2 cellular contexts compared by ENCODE assay signal in the genomic region with DNA sequence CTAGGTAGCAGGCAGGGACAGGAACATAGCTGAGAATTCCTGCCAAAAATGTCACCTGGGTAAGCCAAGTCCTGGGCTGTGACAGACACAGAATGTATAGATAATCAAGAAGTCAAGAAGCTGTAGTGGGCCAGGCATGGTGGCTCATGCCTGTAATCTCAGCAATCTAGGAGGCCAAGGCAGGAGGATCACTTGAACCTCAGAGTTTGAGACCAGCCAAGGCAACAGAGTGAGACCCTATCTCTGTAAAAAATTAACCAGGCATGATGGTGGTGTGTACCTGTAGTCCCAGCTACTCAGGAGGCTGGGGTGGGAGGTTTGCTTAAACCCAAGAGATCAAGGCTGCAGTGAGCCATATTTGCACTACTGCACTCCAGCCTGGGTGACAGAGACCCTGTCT.
TF ChIP-seq lines count a peak whose summit lies in the region.

No MANE protein-coding gene starts in this region.

TF ChIP-seq in HepG2, 621 proteins besides CTCF, POLR2A, EP300 and RAD21 (continued from another document and continues in another):
- no peak for TF ChIP-seq ZNF510 (CRISPR knock-in tag; IDR thresholded peaks at IDR 0.05; ENCODE audit: low read depth)
- TF ChIP-seq YY1 (IDR thresholded peaks at IDR 0.05; ENCODE audit: insufficient read depth, insufficient replicate concordance, low read depth, low read length): no peak
- TF ChIP-seq FOXP1 (IDR thresholded peaks at IDR 0.05): no peak
- no peak for TF ChIP-seq FOXP1 (CRISPR knock-in tag; IDR thresholded peaks at IDR 0.05)
- TF ChIP-seq DNMT1 (CRISPR knock-in tag; IDR thresholded peaks at IDR 0.05): no peak
- TF ChIP-seq ZNF124 (CRISPR knock-in tag; IDR thresholded peaks at IDR 0.05): no peak
- TF ChIP-seq ZFP36 (IDR thresholded peaks at IDR 0.05; ENCODE audit: borderline replicate concordance, low read depth, low read length, partially characterized antibody): no peak
- TF ChIP-seq, protein P1, sequence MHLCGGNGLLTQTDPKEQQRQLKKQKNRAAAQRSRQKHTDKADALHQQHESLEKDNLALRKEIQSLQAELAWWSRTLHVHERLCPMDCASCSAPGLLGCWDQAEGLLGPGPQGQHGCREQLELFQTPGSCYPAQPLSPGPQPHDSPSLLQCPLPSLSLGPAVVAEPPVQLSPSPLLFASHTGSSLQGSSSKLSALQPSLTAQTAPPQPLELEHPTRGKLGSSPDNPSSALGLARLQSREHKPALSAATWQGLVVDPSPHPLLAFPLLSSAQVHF (CRISPR knock-in tag; IDR thresholded peaks at IDR 0.05): no peak
- TF ChIP-seq ELF1 (CRISPR knock-in tag; IDR thresholded peaks at IDR 0.05): no peak
- peak; percentile 61; the same call in 1 of the 2 replicates for TF ChIP-seq ADNP (CRISPR knock-in tag; IDR thresholded peaks at IDR 0.05)
- TF ChIP-seq MED8 (CRISPR knock-in tag; IDR thresholded peaks at IDR 0.05; ENCODE audit: insufficient replicate concordance): no peak
- TF ChIP-seq IRX3 (CRISPR knock-in tag; IDR thresholded peaks at IDR 0.05; ENCODE audit: borderline replicate concordance, low read depth): no peak
- no peak for TF ChIP-seq MED13 (CRISPR knock-in tag; IDR thresholded peaks at IDR 0.05)
- TF ChIP-seq, protein P2, sequence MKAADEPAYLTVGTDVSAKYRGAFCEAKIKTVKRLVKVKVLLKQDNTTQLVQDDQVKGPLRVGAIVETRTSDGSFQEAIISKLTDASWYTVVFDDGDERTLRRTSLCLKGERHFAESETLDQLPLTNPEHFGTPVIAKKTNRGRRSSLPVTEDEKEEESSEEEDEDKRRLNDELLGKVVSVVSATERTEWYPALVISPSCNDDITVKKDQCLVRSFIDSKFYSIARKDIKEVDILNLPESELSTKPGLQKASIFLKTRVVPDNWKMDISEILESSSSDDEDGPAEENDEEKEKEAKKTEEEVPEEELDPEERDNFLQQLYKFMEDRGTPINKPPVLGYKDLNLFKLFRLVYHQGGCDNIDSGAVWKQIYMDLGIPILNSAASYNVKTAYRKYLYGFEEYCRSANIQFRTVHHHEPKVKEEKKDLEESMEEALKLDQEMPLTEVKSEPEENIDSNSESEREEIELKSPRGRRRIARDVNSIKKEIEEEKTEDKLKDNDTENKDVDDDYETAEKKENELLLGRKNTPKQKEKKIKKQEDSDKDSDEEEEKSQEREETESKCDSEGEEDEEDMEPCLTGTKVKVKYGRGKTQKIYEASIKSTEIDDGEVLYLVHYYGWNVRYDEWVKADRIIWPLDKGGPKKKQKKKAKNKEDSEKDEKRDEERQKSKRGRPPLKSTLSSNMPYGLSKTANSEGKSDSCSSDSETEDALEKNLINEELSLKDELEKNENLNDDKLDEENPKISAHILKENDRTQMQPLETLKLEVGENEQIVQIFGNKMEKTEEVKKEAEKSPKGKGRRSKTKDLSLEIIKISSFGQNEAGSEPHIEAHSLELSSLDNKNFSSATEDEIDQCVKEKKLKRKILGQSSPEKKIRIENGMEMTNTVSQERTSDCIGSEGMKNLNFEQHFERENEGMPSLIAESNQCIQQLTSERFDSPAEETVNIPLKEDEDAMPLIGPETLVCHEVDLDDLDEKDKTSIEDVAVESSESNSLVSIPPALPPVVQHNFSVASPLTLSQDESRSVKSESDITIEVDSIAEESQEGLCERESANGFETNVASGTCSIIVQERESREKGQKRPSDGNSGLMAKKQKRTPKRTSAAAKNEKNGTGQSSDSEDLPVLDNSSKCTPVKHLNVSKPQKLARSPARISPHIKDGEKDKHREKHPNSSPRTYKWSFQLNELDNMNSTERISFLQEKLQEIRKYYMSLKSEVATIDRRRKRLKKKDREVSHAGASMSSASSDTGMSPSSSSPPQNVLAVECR (CRISPR knock-in tag; IDR thresholded peaks at IDR 0.05; ENCODE audit: borderline replicate concordance): no peak
- no peak for TF ChIP-seq SOX6 (IDR thresholded peaks at IDR 0.05)
- TF ChIP-seq SOX6 (CRISPR knock-in tag; IDR thresholded peaks at IDR 0.05): no peak
- TF ChIP-seq CEBPB (IDR thresholded peaks at IDR 0.05; ENCODE audit: borderline replicate concordance, low read depth, low read length): no peak
- no peak for TF ChIP-seq ZNF501 (CRISPR knock-in tag; IDR thresholded peaks at IDR 0.05)
- TF ChIP-seq TSC22D2 (CRISPR knock-in tag; IDR thresholded peaks at IDR 0.05; ENCODE audit: borderline replicate concordance): no peak
- TF ChIP-seq LCORL (IDR thresholded peaks at IDR 0.05): no peak
- TF ChIP-seq LCORL (CRISPR knock-in tag; IDR thresholded peaks at IDR 0.05): no peak
- no peak for TF ChIP-seq MAFG (CRISPR knock-in tag; IDR thresholded peaks at IDR 0.05)
- TF ChIP-seq ZNF451 (CRISPR knock-in tag; IDR thresholded peaks at IDR 0.05): no peak
- peak; percentile 70; the same call in 1 of the 2 replicates for TF ChIP-seq ZNF460 (CRISPR knock-in tag; IDR thresholded peaks at IDR 0.05; ENCODE audit: borderline replicate concordance)
- TF ChIP-seq HOXA7 (CRISPR knock-in tag; IDR thresholded peaks at IDR 0.05): no peak
- TF ChIP-seq, protein P3, sequence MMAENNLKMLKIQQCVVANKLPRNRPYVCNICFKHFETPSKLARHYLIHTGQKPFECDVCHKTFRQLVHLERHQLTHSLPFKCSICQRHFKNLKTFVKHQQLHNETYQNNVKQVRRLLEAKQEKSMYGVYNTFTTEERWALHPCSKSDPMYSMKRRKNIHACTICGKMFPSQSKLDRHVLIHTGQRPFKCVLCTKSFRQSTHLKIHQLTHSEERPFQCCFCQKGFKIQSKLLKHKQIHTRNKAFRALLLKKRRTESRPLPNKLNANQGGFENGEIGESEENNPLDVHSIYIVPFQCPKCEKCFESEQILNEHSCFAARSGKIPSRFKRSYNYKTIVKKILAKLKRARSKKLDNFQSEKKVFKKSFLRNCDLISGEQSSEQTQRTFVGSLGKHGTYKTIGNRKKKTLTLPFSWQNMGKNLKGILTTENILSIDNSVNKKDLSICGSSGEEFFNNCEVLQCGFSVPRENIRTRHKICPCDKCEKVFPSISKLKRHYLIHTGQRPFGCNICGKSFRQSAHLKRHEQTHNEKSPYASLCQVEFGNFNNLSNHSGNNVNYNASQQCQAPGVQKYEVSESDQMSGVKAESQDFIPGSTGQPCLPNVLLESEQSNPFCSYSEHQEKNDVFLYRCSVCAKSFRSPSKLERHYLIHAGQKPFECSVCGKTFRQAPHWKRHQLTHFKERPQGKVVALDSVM (CRISPR knock-in tag; IDR thresholded peaks at IDR 0.05): peak; percentile 99
- TF ChIP-seq ZFP36L1 (CRISPR knock-in tag; IDR thresholded peaks at IDR 0.05): no peak

TF ChIP-seq in SK-N-SH treated with all-trans-retinoic acid at 6 μM for 48 hours, 23 proteins besides CTCF, POLR2A, EP300 and RAD21 (continued from another document):
- TF ChIP-seq, protein P4, sequence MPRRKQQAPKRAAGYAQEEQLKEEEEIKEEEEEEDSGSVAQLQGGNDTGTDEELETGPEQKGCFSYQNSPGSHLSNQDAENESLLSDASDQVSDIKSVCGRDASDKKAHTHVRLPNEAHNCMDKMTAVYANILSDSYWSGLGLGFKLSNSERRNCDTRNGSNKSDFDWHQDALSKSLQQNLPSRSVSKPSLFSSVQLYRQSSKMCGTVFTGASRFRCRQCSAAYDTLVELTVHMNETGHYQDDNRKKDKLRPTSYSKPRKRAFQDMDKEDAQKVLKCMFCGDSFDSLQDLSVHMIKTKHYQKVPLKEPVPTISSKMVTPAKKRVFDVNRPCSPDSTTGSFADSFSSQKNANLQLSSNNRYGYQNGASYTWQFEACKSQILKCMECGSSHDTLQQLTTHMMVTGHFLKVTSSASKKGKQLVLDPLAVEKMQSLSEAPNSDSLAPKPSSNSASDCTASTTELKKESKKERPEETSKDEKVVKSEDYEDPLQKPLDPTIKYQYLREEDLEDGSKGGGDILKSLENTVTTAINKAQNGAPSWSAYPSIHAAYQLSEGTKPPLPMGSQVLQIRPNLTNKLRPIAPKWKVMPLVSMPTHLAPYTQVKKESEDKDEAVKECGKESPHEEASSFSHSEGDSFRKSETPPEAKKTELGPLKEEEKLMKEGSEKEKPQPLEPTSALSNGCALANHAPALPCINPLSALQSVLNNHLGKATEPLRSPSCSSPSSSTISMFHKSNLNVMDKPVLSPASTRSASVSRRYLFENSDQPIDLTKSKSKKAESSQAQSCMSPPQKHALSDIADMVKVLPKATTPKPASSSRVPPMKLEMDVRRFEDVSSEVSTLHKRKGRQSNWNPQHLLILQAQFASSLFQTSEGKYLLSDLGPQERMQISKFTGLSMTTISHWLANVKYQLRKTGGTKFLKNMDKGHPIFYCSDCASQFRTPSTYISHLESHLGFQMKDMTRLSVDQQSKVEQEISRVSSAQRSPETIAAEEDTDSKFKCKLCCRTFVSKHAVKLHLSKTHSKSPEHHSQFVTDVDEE (CRISPR knock-in tag; IDR thresholded peaks at IDR 0.05): no peak
- TF ChIP-seq ZNF565 (CRISPR knock-in tag; conservative IDR thresholded peaks at IDR 0.05; ENCODE audit: low read depth) (no peak), BACH2 (CRISPR knock-in tag; IDR thresholded peaks at IDR 0.05; ENCODE audit: borderline replicate concordance) (no peak)
- TF ChIP-seq, protein P5, sequence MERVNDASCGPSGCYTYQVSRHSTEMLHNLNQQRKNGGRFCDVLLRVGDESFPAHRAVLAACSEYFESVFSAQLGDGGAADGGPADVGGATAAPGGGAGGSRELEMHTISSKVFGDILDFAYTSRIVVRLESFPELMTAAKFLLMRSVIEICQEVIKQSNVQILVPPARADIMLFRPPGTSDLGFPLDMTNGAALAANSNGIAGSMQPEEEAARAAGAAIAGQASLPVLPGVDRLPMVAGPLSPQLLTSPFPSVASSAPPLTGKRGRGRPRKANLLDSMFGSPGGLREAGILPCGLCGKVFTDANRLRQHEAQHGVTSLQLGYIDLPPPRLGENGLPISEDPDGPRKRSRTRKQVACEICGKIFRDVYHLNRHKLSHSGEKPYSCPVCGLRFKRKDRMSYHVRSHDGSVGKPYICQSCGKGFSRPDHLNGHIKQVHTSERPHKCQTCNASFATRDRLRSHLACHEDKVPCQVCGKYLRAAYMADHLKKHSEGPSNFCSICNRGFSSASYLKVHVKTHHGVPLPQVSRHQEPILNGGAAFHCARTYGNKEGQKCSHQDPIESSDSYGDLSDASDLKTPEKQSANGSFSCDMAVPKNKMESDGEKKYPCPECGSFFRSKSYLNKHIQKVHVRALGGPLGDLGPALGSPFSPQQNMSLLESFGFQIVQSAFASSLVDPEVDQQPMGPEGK (CRISPR knock-in tag; IDR thresholded peaks at IDR 0.05; ENCODE audit: borderline replicate concordance): no peak
